Comparison of ENCODE assay signal across 2 cellular contexts in the genomic region with DNA sequence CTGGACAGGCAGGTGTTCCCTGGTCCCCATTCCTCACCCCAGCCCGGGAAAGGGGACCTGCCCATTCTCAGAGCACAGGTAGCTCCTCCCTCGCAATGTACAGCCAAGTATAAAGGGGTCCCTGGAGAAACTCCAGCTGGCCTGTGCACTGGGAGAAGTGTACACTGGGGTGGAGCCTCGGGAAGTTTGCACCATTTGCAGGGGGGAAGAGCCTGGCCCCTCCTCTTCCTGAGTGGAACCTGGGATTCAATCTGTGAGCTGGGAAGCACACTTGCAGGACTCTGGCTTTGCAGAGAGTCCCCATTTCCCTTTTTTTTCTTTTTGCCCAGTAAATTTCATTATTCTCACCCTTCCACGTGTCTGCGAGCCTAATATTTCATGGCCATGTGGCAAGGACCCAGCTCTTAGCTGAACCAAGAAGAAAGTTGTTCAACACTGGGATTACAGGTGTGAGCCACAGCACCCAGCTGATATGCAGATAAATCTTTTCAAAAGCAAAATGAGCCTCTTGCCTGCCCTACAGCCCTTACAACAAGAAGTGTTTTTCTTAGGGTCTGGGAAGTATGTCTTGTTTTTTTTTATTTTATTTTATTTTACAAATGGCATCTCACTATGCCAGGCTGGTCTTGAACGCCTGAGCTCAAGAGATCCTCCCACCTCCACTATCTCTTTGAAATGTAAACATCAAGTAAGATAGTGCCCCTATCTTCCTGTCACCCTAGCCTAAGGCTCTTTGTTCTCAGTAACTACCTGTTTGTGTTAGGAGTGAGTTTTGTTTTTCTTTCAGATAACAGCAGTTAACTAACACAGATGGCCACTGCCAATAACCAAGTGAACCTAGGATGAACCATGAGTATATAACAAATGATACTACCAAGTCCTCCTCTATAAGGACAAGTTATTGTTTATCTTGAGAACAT.
A peak's percentile ranks its signal among the peaks of the same experiment; 100 is the strongest.
TF ChIP-seq lines count a peak whose summit lies in the region.

No MANE protein-coding gene starts in this region.

TF ChIP-seq in HEK293, 187 proteins besides CTCF, POLR2A, EP300 and RAD21 (continues in another document):
- TF ChIP-seq SP3 (tag by site-specific recombination; IDR thresholded peaks at IDR 0.05) (no peak), ZNF560 (tag by site-specific recombination; IDR thresholded peaks at IDR 0.05; ENCODE audit: borderline replicate concordance) (no peak), WT1 (tag by site-specific recombination; IDR thresholded peaks at IDR 0.05) (peak; percentile 22; the same call in 1 of the 2 replicates), ZNF785 (tag by site-specific recombination; IDR thresholded peaks at IDR 0.05) (no peak), ZXDB (tag by site-specific recombination; IDR thresholded peaks at IDR 0.05) (peak; percentile 93), ZSCAN30 (tag by site-specific recombination; IDR thresholded peaks at IDR 0.05) (peak; percentile 28; the same call in 1 of the 2 replicates), ZNF837 (tag by site-specific recombination; IDR thresholded peaks at IDR 0.05) (no peak), IKZF3 (tag by site-specific recombination; IDR thresholded peaks at IDR 0.05) (peak; percentile 47; the same call in 1 of the 2 replicates), KLF1 (tag by site-specific recombination; IDR thresholded peaks at IDR 0.05) (no peak), ZNF366 (tag by site-specific recombination; conservative IDR thresholded peaks at IDR 0.05) (no peak), ZNF146 (tag by site-specific recombination; IDR thresholded peaks at IDR 0.05) (no peak), ZNF830 (tag by site-specific recombination; IDR thresholded peaks at IDR 0.05; ENCODE audit: low read depth) (no peak), ZNF843 (tag by site-specific recombination; IDR thresholded peaks at IDR 0.05) (peak; percentile 84), GLIS2 (tag by site-specific recombination; IDR thresholded peaks at IDR 0.05) (no peak), ZNF37A (tag by site-specific recombination; IDR thresholded peaks at IDR 0.05) (no peak), KLF9 (tag by site-specific recombination; IDR thresholded peaks at IDR 0.05; ENCODE audit: low read depth) (no peak), ZNF223 (tag by site-specific recombination; IDR thresholded peaks at IDR 0.05) (no peak), ZNF138 (tag by site-specific recombination; IDR thresholded peaks at IDR 0.05; ENCODE audit: borderline replicate concordance) (no peak), ZNF416 (tag by site-specific recombination; IDR thresholded peaks at IDR 0.05) (no peak), ZNF202 (tag by site-specific recombination; IDR thresholded peaks at IDR 0.05; ENCODE audit: borderline replicate concordance) (no peak), ZNF16 (tag by site-specific recombination; IDR thresholded peaks at IDR 0.05; ENCODE audit: low read depth) (no peak), ZIC2 (tag by site-specific recombination; IDR thresholded peaks at IDR 0.05) (no peak), ZNF501 (tag by site-specific recombination; IDR thresholded peaks at IDR 0.05) (no peak), ZNF211 (tag by site-specific recombination; IDR thresholded peaks at IDR 0.05; ENCODE audit: low read depth) (no peak)
- TF ChIP-seq, protein P1, sequence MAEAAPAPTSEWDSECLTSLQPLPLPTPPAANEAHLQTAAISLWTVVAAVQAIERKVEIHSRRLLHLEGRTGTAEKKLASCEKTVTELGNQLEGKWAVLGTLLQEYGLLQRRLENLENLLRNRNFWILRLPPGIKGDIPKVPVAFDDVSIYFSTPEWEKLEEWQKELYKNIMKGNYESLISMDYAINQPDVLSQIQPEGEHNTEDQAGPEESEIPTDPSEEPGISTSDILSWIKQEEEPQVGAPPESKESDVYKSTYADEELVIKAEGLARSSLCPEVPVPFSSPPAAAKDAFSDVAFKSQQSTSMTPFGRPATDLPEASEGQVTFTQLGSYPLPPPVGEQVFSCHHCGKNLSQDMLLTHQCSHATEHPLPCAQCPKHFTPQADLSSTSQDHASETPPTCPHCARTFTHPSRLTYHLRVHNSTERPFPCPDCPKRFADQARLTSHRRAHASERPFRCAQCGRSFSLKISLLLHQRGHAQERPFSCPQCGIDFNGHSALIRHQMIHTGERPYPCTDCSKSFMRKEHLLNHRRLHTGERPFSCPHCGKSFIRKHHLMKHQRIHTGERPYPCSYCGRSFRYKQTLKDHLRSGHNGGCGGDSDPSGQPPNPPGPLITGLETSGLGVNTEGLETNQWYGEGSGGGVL (tag by site-specific recombination; IDR thresholded peaks at IDR 0.05), result no peak
- TF ChIP-seq, protein P2, sequence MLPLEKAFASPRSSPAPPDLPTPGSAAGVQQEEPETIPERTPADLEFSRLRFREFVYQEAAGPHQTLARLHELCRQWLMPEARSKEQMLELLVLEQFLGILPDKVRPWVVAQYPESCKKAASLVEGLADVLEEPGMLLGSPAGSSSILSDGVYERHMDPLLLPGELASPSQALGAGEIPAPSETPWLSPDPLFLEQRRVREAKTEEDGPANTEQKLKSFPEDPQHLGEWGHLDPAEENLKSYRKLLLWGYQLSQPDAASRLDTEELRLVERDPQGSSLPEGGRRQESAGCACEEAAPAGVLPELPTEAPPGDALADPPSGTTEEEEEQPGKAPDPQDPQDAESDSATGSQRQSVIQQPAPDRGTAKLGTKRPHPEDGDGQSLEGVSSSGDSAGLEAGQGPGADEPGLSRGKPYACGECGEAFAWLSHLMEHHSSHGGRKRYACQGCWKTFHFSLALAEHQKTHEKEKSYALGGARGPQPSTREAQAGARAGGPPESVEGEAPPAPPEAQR (tag by site-specific recombination; IDR thresholded peaks at IDR 0.05), result no peak
- TF ChIP-seq, protein P3, sequence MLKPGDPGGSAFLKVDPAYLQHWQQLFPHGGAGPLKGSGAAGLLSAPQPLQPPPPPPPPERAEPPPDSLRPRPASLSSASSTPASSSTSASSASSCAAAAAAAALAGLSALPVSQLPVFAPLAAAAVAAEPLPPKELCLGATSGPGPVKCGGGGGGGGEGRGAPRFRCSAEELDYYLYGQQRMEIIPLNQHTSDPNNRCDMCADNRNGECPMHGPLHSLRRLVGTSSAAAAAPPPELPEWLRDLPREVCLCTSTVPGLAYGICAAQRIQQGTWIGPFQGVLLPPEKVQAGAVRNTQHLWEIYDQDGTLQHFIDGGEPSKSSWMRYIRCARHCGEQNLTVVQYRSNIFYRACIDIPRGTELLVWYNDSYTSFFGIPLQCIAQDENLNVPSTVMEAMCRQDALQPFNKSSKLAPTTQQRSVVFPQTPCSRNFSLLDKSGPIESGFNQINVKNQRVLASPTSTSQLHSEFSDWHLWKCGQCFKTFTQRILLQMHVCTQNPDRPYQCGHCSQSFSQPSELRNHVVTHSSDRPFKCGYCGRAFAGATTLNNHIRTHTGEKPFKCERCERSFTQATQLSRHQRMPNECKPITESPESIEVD (tag by site-specific recombination; IDR thresholded peaks at IDR 0.05), result no peak

TF ChIP-seq in WTC11, 78 proteins besides CTCF, POLR2A, EP300 and RAD21:
- TF ChIP-seq, protein P4, sequence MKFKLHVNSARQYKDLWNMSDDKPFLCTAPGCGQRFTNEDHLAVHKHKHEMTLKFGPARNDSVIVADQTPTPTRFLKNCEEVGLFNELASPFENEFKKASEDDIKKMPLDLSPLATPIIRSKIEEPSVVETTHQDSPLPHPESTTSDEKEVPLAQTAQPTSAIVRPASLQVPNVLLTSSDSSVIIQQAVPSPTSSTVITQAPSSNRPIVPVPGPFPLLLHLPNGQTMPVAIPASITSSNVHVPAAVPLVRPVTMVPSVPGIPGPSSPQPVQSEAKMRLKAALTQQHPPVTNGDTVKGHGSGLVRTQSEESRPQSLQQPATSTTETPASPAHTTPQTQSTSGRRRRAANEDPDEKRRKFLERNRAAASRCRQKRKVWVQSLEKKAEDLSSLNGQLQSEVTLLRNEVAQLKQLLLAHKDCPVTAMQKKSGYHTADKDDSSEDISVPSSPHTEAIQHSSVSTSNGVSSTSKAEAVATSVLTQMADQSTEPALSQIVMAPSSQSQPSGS (CRISPR knock-in tag; IDR thresholded peaks at IDR 0.05; ENCODE audit: borderline replicate concordance, low read depth), result no peak
- TF ChIP-seq, protein P5, sequence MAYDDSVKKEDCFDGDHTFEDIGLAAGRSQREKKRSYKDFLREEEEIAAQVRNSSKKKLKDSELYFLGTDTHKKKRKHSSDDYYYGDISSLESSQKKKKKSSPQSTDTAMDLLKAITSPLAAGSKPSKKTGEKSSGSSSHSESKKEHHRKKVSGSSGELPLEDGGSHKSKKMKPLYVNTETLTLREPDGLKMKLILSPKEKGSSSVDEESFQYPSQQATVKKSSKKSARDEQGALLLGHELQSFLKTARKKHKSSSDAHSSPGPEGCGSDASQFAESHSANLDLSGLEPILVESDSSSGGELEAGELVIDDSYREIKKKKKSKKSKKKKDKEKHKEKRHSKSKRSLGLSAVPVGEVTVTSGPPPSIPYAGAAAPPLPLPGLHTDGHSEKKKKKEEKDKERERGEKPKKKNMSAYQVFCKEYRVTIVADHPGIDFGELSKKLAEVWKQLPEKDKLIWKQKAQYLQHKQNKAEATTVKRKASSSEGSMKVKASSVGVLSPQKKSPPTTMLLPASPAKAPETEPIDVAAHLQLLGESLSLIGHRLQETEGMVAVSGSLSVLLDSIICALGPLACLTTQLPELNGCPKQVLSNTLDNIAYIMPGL (CRISPR knock-in tag; IDR thresholded peaks at IDR 0.05), result no peak
- TF ChIP-seq GABPB1 (CRISPR knock-in tag; IDR thresholded peaks at IDR 0.05) (no peak), OVOL2 (CRISPR knock-in tag; IDR thresholded peaks at IDR 0.05; ENCODE audit: borderline replicate concordance) (no peak), ATF1 (CRISPR knock-in tag; IDR thresholded peaks at IDR 0.05) (no peak), RORB (CRISPR knock-in tag; IDR thresholded peaks at IDR 0.05) (no peak), SP1 (CRISPR knock-in tag; conservative IDR thresholded peaks at IDR 0.05) (no peak), FOXJ3 (CRISPR knock-in tag; IDR thresholded peaks at IDR 0.05; ENCODE audit: borderline replicate concordance) (no peak), ZNF263 (CRISPR knock-in tag; IDR thresholded peaks at IDR 0.05; ENCODE audit: low read depth) (no peak), MYBL2 (CRISPR knock-in tag; IDR thresholded peaks at IDR 0.05) (no peak), NFE2L1 (CRISPR knock-in tag; IDR thresholded peaks at IDR 0.05) (no peak)
- TF ChIP-seq, protein P6, sequence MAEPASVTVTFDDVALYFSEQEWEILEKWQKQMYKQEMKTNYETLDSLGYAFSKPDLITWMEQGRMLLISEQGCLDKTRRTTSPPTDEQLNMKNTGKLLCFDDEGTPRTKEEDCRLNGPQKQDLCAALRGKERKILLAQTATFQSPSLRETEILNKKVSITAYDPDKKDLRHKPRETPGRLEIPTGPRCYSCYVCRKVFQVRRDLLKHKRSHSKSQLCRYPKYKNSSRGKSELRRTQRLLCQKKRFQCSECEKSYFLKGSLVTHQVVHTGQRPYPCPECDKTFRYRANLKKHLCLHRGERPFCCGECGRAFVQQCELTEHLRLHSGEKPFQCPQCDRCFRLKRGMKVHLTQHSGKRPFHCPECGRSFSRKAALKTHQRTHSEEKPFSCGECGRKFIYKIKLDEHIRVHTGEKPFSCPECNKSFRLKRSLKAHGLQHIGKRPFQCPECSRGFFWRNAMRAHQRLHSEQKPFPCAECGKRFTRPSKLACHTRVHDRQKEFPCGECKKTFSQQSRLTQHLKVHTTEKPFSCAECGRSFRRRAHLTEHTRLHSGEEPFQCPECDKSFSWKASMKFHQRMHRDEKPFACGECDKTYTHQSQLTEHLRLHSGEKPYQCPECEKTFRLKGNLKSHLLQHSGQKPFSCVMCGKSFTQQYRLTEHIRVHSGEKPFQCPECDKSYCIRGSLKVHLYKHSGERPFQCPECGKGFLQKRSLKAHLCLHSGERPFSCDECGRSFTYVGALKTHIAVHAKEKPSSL (CRISPR knock-in tag; conservative IDR thresholded peaks at IDR 0.05), result no peak
- TF ChIP-seq, protein P7, sequence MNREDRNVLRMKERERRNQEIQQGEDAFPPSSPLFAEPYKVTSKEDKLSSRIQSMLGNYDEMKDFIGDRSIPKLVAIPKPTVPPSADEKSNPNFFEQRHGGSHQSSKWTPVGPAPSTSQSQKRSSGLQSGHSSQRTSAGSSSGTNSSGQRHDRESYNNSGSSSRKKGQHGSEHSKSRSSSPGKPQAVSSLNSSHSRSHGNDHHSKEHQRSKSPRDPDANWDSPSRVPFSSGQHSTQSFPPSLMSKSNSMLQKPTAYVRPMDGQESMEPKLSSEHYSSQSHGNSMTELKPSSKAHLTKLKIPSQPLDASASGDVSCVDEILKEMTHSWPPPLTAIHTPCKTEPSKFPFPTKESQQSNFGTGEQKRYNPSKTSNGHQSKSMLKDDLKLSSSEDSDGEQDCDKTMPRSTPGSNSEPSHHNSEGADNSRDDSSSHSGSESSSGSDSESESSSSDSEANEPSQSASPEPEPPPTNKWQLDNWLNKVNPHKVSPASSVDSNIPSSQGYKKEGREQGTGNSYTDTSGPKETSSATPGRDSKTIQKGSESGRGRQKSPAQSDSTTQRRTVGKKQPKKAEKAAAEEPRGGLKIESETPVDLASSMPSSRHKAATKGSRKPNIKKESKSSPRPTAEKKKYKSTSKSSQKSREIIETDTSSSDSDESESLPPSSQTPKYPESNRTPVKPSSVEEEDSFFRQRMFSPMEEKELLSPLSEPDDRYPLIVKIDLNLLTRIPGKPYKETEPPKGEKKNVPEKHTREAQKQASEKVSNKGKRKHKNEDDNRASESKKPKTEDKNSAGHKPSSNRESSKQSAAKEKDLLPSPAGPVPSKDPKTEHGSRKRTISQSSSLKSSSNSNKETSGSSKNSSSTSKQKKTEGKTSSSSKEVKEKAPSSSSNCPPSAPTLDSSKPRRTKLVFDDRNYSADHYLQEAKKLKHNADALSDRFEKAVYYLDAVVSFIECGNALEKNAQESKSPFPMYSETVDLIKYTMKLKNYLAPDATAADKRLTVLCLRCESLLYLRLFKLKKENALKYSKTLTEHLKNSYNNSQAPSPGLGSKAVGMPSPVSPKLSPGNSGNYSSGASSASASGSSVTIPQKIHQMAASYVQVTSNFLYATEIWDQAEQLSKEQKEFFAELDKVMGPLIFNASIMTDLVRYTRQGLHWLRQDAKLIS (CRISPR knock-in tag; IDR thresholded peaks at IDR 0.05; ENCODE audit: borderline replicate concordance), result no peak
- TF ChIP-seq, protein P8, sequence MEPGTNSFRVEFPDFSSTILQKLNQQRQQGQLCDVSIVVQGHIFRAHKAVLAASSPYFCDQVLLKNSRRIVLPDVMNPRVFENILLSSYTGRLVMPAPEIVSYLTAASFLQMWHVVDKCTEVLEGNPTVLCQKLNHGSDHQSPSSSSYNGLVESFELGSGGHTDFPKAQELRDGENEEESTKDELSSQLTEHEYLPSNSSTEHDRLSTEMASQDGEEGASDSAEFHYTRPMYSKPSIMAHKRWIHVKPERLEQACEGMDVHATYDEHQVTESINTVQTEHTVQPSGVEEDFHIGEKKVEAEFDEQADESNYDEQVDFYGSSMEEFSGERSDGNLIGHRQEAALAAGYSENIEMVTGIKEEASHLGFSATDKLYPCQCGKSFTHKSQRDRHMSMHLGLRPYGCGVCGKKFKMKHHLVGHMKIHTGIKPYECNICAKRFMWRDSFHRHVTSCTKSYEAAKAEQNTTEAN (CRISPR knock-in tag; IDR thresholded peaks at IDR 0.05), result no peak
